Comparison of ENCODE assay signal across 8 cellular contexts in genomic region chr2:27085670-27086089, GRCh38. TPM values are rescaled to one million over a fixed set of nuclear protein-coding genes. Genes with fewer than 3 reads are reported as not detected.
DNase-seq lines count a peak whose midpoint lies in the region; ATAC-seq and TF ChIP-seq lines count a peak whose summit lies in the region.

No MANE protein-coding gene starts in this region.

- H3K9me3 ChIP-seq in neutrophil = no peaks in the 10 kb centered on the region

- H3K27ac ChIP-seq in neutrophil = peak overlapping the region; percentile 82

- DNase-seq in DMS79 treated with DMSO at 0.1 percent for 48 hours (lab: John Stamatoyannopoulos, UW) (peak; percentile 31), DMS79 (lab: John Stamatoyannopoulos, UW) (no peak), H7 (peak; percentile 87), NCI-H2227 (lab: John Stamatoyannopoulos, UW; ENCODE audit: unreplicated experiment) (peak; percentile 71), Right ventricle myocardium inferior (ENCODE audit: missing footprints) (peak; percentile 92)
- DNase-seq in activated naive CD4-positive, alpha-beta T cell treated with anti-CD3 and anti-CD28 coated beads, Interleukin-2, amount 50 U/mL, for 72 hours (ENCODE audit: low spot score in 2 of 2) = peak; percentile 40 to 69

- H3K27me3 ChIP-seq in H7 (ENCODE audit: control insufficient read depth, insufficient read depth, low read length) (peaks cover 20% of the 10 kb centered on the region), neutrophil (no peaks in the 10 kb centered on the region)

- H3K36me3 Mint-ChIP-seq in activated naive CD4-positive, alpha-beta T cell treated with anti-CD3 and anti-CD28 coated beads, Interleukin-2, amount 50 U/mL, for 72 hours = no peaks in the 10 kb centered on the region

- TF ChIP-seq CTCF in neutrophil (IDR thresholded peaks at IDR 0.05) = no peak

- peaks cover 44 to 50% of the 10 kb centered on the region in 2 experiments for H3K4me1 ChIP-seq in neutrophil (ENCODE audit: control insufficient read depth in 1 of 2, insufficient read depth in 1 of 2, low read depth in 1 of 2, low read length in 1 of 2)

- H3K27ac Mint-ChIP-seq in activated naive CD4-positive, alpha-beta T cell treated with anti-CD3 and anti-CD28 coated beads, Interleukin-2, amount 50 U/mL, for 72 hours = peak overlapping the region in 1 of 2 donors; percentile 60

- H3K36me3 ChIP-seq in H7 (replicated peaks; ENCODE audit: control insufficient read depth, insufficient read depth, low read length) (no peaks in the 10 kb centered on the region; the same call in 1 of the 2 replicates), neutrophil (no peaks in the 10 kb centered on the region)

- H3K4me3 ChIP-seq in H7 (ENCODE audit: insufficient read depth, low read depth, low read length) = peak overlapping the region; percentile 58
- peak overlapping the region; percentile 77 to 87 for H3K4me3 ChIP-seq in neutrophil (ENCODE audit: low read depth in 1 of 2, low read length in 1 of 2)

- no peaks in the 10 kb centered on the region for H3K9me3 Mint-ChIP-seq in activated naive CD4-positive, alpha-beta T cell treated with anti-CD3 and anti-CD28 coated beads, Interleukin-2, amount 50 U/mL, for 72 hours

- intact Hi-C loops in Right ventricle myocardium inferior (cut with DNase I) = loop anchor here (1.0 to 5.0 kb wide), 3 partner anchors 34 to 125 kb away; partner anchors contain the start of genes AGBL5 and TMEM214

- ATAC-seq in activated naive CD4-positive, alpha-beta T cell treated with anti-CD3 and anti-CD28 coated beads, Interleukin-2, amount 50 U/mL, for 72 hours = peak; percentile 1 to 23
- peak; percentile 62 for ATAC-seq in Right ventricle myocardium inferior
- no peak for ATAC-seq in HG03565 (IDR thresholded peaks at IDR 0.05; ENCODE audit: unreplicated experiment)

RNA-seq across cellular contexts. Expression of gene KHK, which starts 0.9 kb away (rescaled TPM):
- 3.3 and 5.3 TPM in 2 replicates for total RNA-seq in H7 (2014; rRNA removed; shearing (Covaris generic))
- 10 to 100 TPM; 10.6 to 16.3 TPM for total RNA-seq in activated naive CD4-positive, alpha-beta T cell treated with anti-CD3 and anti-CD28 coated beads, Interleukin-2, amount 50 U/mL, for 72 hours
- total RNA-seq in Right ventricle myocardium inferior = 4.5 TPM

RNA-seq across cellular contexts. Expression of gene EMILIN1, which starts 7.3 kb away (rescaled TPM):
- total RNA-seq in H7 (2014; rRNA removed; shearing (Covaris generic)) = 5.1 and 5.8 TPM in 2 replicates
- total RNA-seq in activated naive CD4-positive, alpha-beta T cell treated with anti-CD3 and anti-CD28 coated beads, Interleukin-2, amount 50 U/mL, for 72 hours = under 1 TPM; 0.52 to 0.78 TPM
- 25.8 TPM for total RNA-seq in Right ventricle myocardium inferior

RNA-seq across cellular contexts. Expression of gene OST4, which starts 14.2 kb away (rescaled TPM):
- 197 and 228 TPM in 2 replicates for total RNA-seq in H7 (2014; rRNA removed; shearing (Covaris generic))
- total RNA-seq in activated naive CD4-positive, alpha-beta T cell treated with anti-CD3 and anti-CD28 coated beads, Interleukin-2, amount 50 U/mL, for 72 hours = 100 to 1,000 TPM; 263 to 344 TPM
- total RNA-seq in Right ventricle myocardium inferior = 411 TPM

RNA-seq across cellular contexts. Expression of gene CGREF1, which starts 33.2 kb away (rescaled TPM):
- total RNA-seq in H7 (2014; rRNA removed; shearing (Covaris generic)) = 1.0 and 1.6 TPM in 2 replicates
- 10 to 100 TPM in 1 of 2 donors, under 1 TPM in 1; 0.50 to 15.8 TPM for total RNA-seq in activated naive CD4-positive, alpha-beta T cell treated with anti-CD3 and anti-CD28 coated beads, Interleukin-2, amount 50 U/mL, for 72 hours
- 0.84 TPM for total RNA-seq in Right ventricle myocardium inferior

RNA-seq across cellular contexts. Expression of gene AGBL5, which starts 34.2 kb away (rescaled TPM):
- total RNA-seq in H7 (2014; rRNA removed; shearing (Covaris generic)) = 45.4 and 46.7 TPM in 2 replicates
- 10 to 100 TPM; 14.1 to 21.6 TPM for total RNA-seq in activated naive CD4-positive, alpha-beta T cell treated with anti-CD3 and anti-CD28 coated beads, Interleukin-2, amount 50 U/mL, for 72 hours
- total RNA-seq in Right ventricle myocardium inferior = 9.9 TPM
